13 cellular contexts compared by ENCODE assay signal in the genomic region with DNA sequence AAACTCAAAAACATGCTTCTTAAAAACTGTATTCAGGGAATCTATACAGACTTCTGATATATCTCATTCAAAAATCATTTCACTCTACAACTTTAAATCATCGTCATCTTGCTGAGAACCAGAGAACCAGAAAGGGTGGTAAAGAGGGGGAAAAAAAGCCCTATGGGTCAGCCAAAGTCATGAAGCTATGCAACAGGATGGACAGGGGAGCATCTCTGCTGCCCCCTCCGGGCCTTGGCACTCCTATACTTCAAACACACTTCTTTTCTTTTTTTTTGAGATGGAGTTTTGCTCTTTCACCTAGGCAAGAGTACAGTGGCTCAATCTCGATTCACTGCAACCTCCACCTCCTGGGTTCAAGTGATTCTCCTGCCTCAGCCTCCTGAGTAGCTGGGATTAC.
A peak's percentile ranks its signal among the peaks of the same experiment; 100 is the strongest.
DNase-seq lines count a peak whose midpoint lies in the region; TF ChIP-seq lines count a peak whose summit lies in the region.
"Had no signal": no experiment of that assay in that cellular context is flagged by ENCODE, and none has a peak within 500 bp of the region (broad histone marks: within the 10 kb centered on the region; RNA-seq: fewer than 3 reads in every experiment).

No MANE protein-coding gene starts in this region.

- TF ChIP-seq CTCF in Calu3 (IDR thresholded peaks at IDR 0.05; ENCODE audit: unreplicated experiment): peak; percentile 31
- TF ChIP-seq CTCF in H9 (conservative IDR thresholded peaks at IDR 0.05): peak; percentile 56
- TF ChIP-seq CTCF in neural crest cell (conservative IDR thresholded peaks at IDR 0.05): peak; percentile 28

- no peak overlapping the region for H3K14ac ChIP-seq in H9 (ENCODE audit: insufficient read depth, low read length)

- no peak overlapping the region for H3K18ac ChIP-seq in H9 (ENCODE audit: insufficient read length, low read depth, low read length)

- H3K9me3 ChIP-seq in H9 (ENCODE audit: control insufficient read depth, low read depth, low read length): no peaks in the 10 kb centered on the region
- H3K9me3 ChIP-seq: HAP-1, vagina had no signal

- no peak overlapping the region for H2BK15ac ChIP-seq in H9 (ENCODE audit: low read depth, low read length)

- no TSS peak for BruUV-seq in Calu3 (replicated peaks; lab: Mats Ljungman, UMichigan)

- H2AK5ac ChIP-seq in H9 (ENCODE audit: insufficient read length, low read length): no peak overlapping the region

- H3K27ac Mint-ChIP-seq in Calu3 (ENCODE audit: unreplicated experiment) (no peak overlapping the region), H9 (no peak overlapping the region), neural crest cell (ENCODE audit: unreplicated experiment) (no peak overlapping the region)
- H3K27ac Mint-ChIP-seq: activated CD4-positive, alpha-beta T cell treated with anti-CD3 and anti-CD28 coated beads, Interleukin-2, amount 10 ng/mL, durations not matched to agents 24 days and 14 days; activated naive CD8-positive, alpha-beta T cell treated with anti-CD3 and anti-CD28 coated beads, Interleukin-2, amount 10 ng/mL, durations not matched to agents 7 days and 5 days had no signal

- in situ Hi-C loops in SK-MEL-5 (cut with HindIII; ENCODE audit: low pct_unique_long_range_greater_than_20kb, low sequenced_read_pairs): no loop called here

- no peak overlapping the region for H2BK20ac ChIP-seq in H9 (ENCODE audit: low read depth, low read length, poor library complexity, severe bottlenecking)

- no peaks in the 10 kb centered on the region for H3K79me2 ChIP-seq in H9 (ENCODE audit: insufficient read depth, low read length)

- no peak overlapping the region for H2BK12ac ChIP-seq in H9 (ENCODE audit: insufficient read length, low read depth, low read length)

- no peak overlapping the region for H2AFZ ChIP-seq in H9 (ENCODE audit: low read length)

- H3K4ac ChIP-seq in H9 (ENCODE audit: low read depth, low read length): no peak overlapping the region

- no peaks in the 10 kb centered on the region for H3K27me3 Mint-ChIP-seq in Calu3 (ENCODE audit: unreplicated experiment)
- no peaks in the 10 kb centered on the region for H3K27me3 Mint-ChIP-seq in H9 (ENCODE audit: low read depth)
- no peaks in the 10 kb centered on the region for H3K27me3 Mint-ChIP-seq in neural crest cell (ENCODE audit: low read depth)

- H3K23ac ChIP-seq in H9 (ENCODE audit: insufficient read length, low read depth, low read length): no peak overlapping the region

- H3K9me3 Mint-ChIP-seq in Calu3 (ENCODE audit: low read depth, unreplicated experiment) (no peaks in the 10 kb centered on the region), H9 (no peaks in the 10 kb centered on the region), neural crest cell (no peaks in the 10 kb centered on the region)
- H3K9me3 Mint-ChIP-seq: activated CD4-positive, alpha-beta T cell treated with anti-CD3 and anti-CD28 coated beads, Interleukin-2, amount 10 ng/mL, durations not matched to agents 24 days and 14 days; activated naive CD8-positive, alpha-beta T cell treated with anti-CD3 and anti-CD28 coated beads, Interleukin-2, amount 10 ng/mL, durations not matched to agents 7 days and 5 days had no signal

- H4K91ac ChIP-seq in H9 (ENCODE audit: insufficient read length, low read depth, low read length): no peak overlapping the region

- H3K4me1 Mint-ChIP-seq in Calu3 (ENCODE audit: low read depth, unreplicated experiment) (no peaks in the 10 kb centered on the region), H9 (no peaks in the 10 kb centered on the region), neural crest cell (peaks cover 3% of the 10 kb centered on the region)
- H3K4me1 Mint-ChIP-seq: activated CD4-positive, alpha-beta T cell treated with anti-CD3 and anti-CD28 coated beads, Interleukin-2, amount 10 ng/mL, durations not matched to agents 24 days and 14 days; activated naive CD8-positive, alpha-beta T cell treated with anti-CD3 and anti-CD28 coated beads, Interleukin-2, amount 10 ng/mL, durations not matched to agents 7 days and 5 days had no signal

- DNase-seq in Calu3 (no peak), H9 (no peak), SK-MEL-5 (ENCODE audit: low read depth, low spot score) (peak; percentile 46), neural crest cell (ENCODE audit: low read depth, low spot score) (no peak), Ammon's horn (ENCODE audit: low spot score) (no peak), AG08395 (ENCODE audit: low spot score) (no peak), NCI-H187 treated with DMSO at 0.1 percent for 48 hours (lab: John Stamatoyannopoulos, UW) (no peak)
- DNase-seq: activated CD4-positive, alpha-beta T cell treated with anti-CD3 and anti-CD28 coated beads, Interleukin-2, amount 10 ng/mL, durations not matched to agents 24 days and 14 days; activated naive CD8-positive, alpha-beta T cell treated with anti-CD3 and anti-CD28 coated beads, Interleukin-2, amount 10 ng/mL, durations not matched to agents 7 days and 5 days; KBM-7; NCI-H1436 treated with DMSO at 0.1 percent for 48 hours had no signal

- no peaks in the 10 kb centered on the region for H3K79me1 ChIP-seq in H9 (ENCODE audit: insufficient read depth, low read depth, low read length, poor library complexity, severe bottlenecking)

- H3K36me3 Mint-ChIP-seq in Calu3 (ENCODE audit: insufficient read depth, unreplicated experiment) (peaks cover 16% of the 10 kb centered on the region), H9 (ENCODE audit: insufficient read depth in 1 of 3, low read depth in 3 of 3) (peaks cover 0 to 6% (median 0%) of the 10 kb centered on the region in 3 experiments; a peak in 1 of 7 replicates), neural crest cell (ENCODE audit: low read depth) (peaks cover 4% of the 10 kb centered on the region)
- H3K36me3 Mint-ChIP-seq: activated naive CD8-positive, alpha-beta T cell treated with anti-CD3 and anti-CD28 coated beads, Interleukin-2, amount 10 ng/mL, durations not matched to agents 7 days and 5 days had no signal

- CTCF ChIA-PET in Calu3 (lab: Charles Lee): no interaction called here

- intact Hi-C loops in Calu3 (cut with micrococcal nuclease; ENCODE audit: unreplicated experiment): no loop called here

- H4K20me1 ChIP-seq in H9 (ENCODE audit: control insufficient read depth, insufficient read depth, insufficient read length): no peaks in the 10 kb centered on the region

- no peak overlapping the region for H3K4me2 ChIP-seq in H9 (ENCODE audit: insufficient read depth, insufficient read length, low read length)

- H3K4me1 ChIP-seq in H9 (ENCODE audit: insufficient read depth, low read length): no peaks in the 10 kb centered on the region
- H3K4me1 ChIP-seq: HAP-1, vagina had no signal

- peaks cover 3% of the 10 kb centered on the region for H3K23me2 ChIP-seq in H9 (ENCODE audit: insufficient read length, low read depth, low read length, poor library complexity, severe bottlenecking)

- H3K4me3 Mint-ChIP-seq in Calu3 (ENCODE audit: low read depth, unreplicated experiment): no peak overlapping the region
- H3K4me3 Mint-ChIP-seq in H9: no peak overlapping the region
- H3K4me3 Mint-ChIP-seq in neural crest cell: no peak overlapping the region
- H3K4me3 Mint-ChIP-seq: activated CD4-positive, alpha-beta T cell treated with anti-CD3 and anti-CD28 coated beads, Interleukin-2, amount 10 ng/mL, durations not matched to agents 24 days and 14 days; activated naive CD8-positive, alpha-beta T cell treated with anti-CD3 and anti-CD28 coated beads, Interleukin-2, amount 10 ng/mL, durations not matched to agents 7 days and 5 days had no signal

- no peaks in the 10 kb centered on the region for H3K27me3 ChIP-seq in H9 (ENCODE audit: insufficient read depth, low read length)
- H3K27me3 ChIP-seq: vagina had no signal

- H2BK120ac ChIP-seq in H9 (ENCODE audit: low read depth, low read length, poor library complexity, severe bottlenecking): no peak overlapping the region

- H4K5ac ChIP-seq in H9 (ENCODE audit: insufficient read length, low read depth, low read length): no peak overlapping the region

- H3K9ac ChIP-seq in H9 (ENCODE audit: extremely low read depth, insufficient read length, low read length): no peak overlapping the region

- H3K56ac ChIP-seq in H9 (ENCODE audit: insufficient read length, low read depth, low read length): no peak overlapping the region

- H4K8ac ChIP-seq in H9 (replicated peaks; ENCODE audit: insufficient read length, low read depth, low read length): no peak overlapping the region

- H3K27ac ChIP-seq in H9 (ENCODE audit: insufficient read length, low read depth, low read length): no peak overlapping the region
- H3K27ac ChIP-seq: vagina had no signal

- no CpG with 5 or more reads among the region's 3 CpGs for WGBS in H9 (ENCODE audit: extremely low coverage, insufficient read length, low lambda C conversion rate)

- H2BK5ac ChIP-seq in H9 (ENCODE audit: insufficient read length, low read length): no peak overlapping the region

- H3T11ph ChIP-seq in H9 (ENCODE audit: low read length): no peak overlapping the region
